Comparison of ENCODE assay signal across 17 cellular contexts in genomic region chr19:54109651-54110050, GRCh38. TPM values are rescaled to one million over a fixed set of nuclear protein-coding genes. Genes with fewer than 3 reads are reported as not detected.
"Had no signal": no experiment of that assay in that cellular context is flagged by ENCODE, and none has a peak within 500 bp of the region (broad histone marks: within the 10 kb centered on the region; RNA-seq: fewer than 3 reads in every experiment).

No MANE protein-coding gene starts in this region.

- H3K4me2 ChIP-seq: hepatocyte had no signal

- H3K36me3 ChIP-seq: uterus had no signal

- ATAC-seq: activated T-helper 17 cell treated with anti-CD3 and anti-CD28 coated beads, Interleukin-2, amount 50 U/mL, for 72 hours; effector memory CD8-positive, alpha-beta T cell had no signal

- H3K27me3 Mint-ChIP-seq: activated B cell treated with CpG ODN at 0.5 μM for 24 hours; activated CD4-positive, alpha-beta T cell treated with anti-CD3 and anti-CD28 coated beads, Interleukin-2, amount 10 ng/mL, durations not matched to agents 24 days and 14 days; activated naive CD4-positive, alpha-beta T cell treated with anti-CD3 and anti-CD28 coated beads, Interleukin-2, amount 10 ng/mL, durations not matched to agents 7 days and 5 days; activated T-helper 17 cell treated with anti-CD3 and anti-CD28 coated beads, Interleukin-2, amount 50 U/mL, for 72 hours; brain; effector memory CD8-positive, alpha-beta T cell; naive B cell had no signal

- H3K9me3 ChIP-seq: tibial artery, uterus had no signal

- H3K27ac Mint-ChIP-seq: activated B cell treated with CpG ODN at 0.5 μM for 24 hours; activated CD4-positive, alpha-beta T cell treated with anti-CD3 and anti-CD28 coated beads, Interleukin-2, amount 10 ng/mL, durations not matched to agents 24 days and 14 days; activated T-helper 17 cell treated with anti-CD3 and anti-CD28 coated beads, Interleukin-2, amount 50 U/mL, for 72 hours; brain; effector memory CD8-positive, alpha-beta T cell; T-helper 1 cell treated with Interleukin-12 subunit alpha and Interleukin-12 subunit beta and Interleukin-4 antibody, amounts not matched to agents 30 μg/mL and 1 μg/mL, for 36 hours had no signal

- H3K4me3 Mint-ChIP-seq: activated B cell treated with CpG ODN at 0.5 μM for 24 hours; activated CD4-positive, alpha-beta T cell treated with anti-CD3 and anti-CD28 coated beads, Interleukin-2, amount 10 ng/mL, durations not matched to agents 24 days and 14 days; activated naive CD4-positive, alpha-beta T cell treated with anti-CD3 and anti-CD28 coated beads, Interleukin-2, amount 10 ng/mL, durations not matched to agents 7 days and 5 days; activated T-helper 17 cell treated with anti-CD3 and anti-CD28 coated beads, Interleukin-2, amount 50 U/mL, for 72 hours; brain; effector memory CD8-positive, alpha-beta T cell; T-helper 1 cell treated with Interleukin-12 subunit alpha and Interleukin-12 subunit beta and Interleukin-4 antibody, amounts not matched to agents 30 μg/mL and 1 μg/mL, for 36 hours had no signal

- DNase-seq: activated B cell treated with CpG ODN at 0.5 μM for 24 hours; activated CD4-positive, alpha-beta T cell treated with anti-CD3 and anti-CD28 coated beads, Interleukin-2, amount 10 ng/mL, durations not matched to agents 24 days and 14 days; activated CD8-positive, alpha-beta memory T cell treated with anti-CD3 and anti-CD28 coated beads for 24 hours; activated naive CD4-positive, alpha-beta T cell treated with anti-CD3 and anti-CD28 coated beads, Interleukin-2, amount 10 ng/mL, durations not matched to agents 7 days and 5 days; amniotic stem cell; effector memory CD8-positive, alpha-beta T cell; left cardiac atrium; naive B cell; tibial artery; uterus had no signal

- H3K9me3 Mint-ChIP-seq: activated B cell treated with CpG ODN at 0.5 μM for 24 hours; activated CD4-positive, alpha-beta T cell treated with anti-CD3 and anti-CD28 coated beads, Interleukin-2, amount 10 ng/mL, durations not matched to agents 24 days and 14 days; activated naive CD4-positive, alpha-beta T cell treated with anti-CD3 and anti-CD28 coated beads, Interleukin-2, amount 10 ng/mL, durations not matched to agents 7 days and 5 days; activated T-helper 17 cell treated with anti-CD3 and anti-CD28 coated beads, Interleukin-2, amount 50 U/mL, for 72 hours; brain; effector memory CD8-positive, alpha-beta T cell; naive B cell; T-helper 1 cell treated with Interleukin-12 subunit alpha and Interleukin-12 subunit beta and Interleukin-4 antibody, amounts not matched to agents 30 μg/mL and 1 μg/mL, for 36 hours had no signal

- H3K27ac ChIP-seq: epithelial cell of prostate, hepatocyte, skin epidermis, tibial artery, uterus had no signal

- H2AFZ ChIP-seq: hepatocyte had no signal

- H3K27me3 ChIP-seq: hepatocyte, tibial artery, uterus had no signal

- H3K4me3 ChIP-seq: hepatocyte, skin epidermis, tibial artery, uterus had no signal

RNA-seq across cellular contexts. Expression of gene OSCAR, which starts 9.0 kb away (rescaled TPM):
- total RNA-seq: hepatocyte, lung microvascular endothelial cell had no signal
